26 cellular contexts compared by ENCODE assay signal in the genomic region with DNA sequence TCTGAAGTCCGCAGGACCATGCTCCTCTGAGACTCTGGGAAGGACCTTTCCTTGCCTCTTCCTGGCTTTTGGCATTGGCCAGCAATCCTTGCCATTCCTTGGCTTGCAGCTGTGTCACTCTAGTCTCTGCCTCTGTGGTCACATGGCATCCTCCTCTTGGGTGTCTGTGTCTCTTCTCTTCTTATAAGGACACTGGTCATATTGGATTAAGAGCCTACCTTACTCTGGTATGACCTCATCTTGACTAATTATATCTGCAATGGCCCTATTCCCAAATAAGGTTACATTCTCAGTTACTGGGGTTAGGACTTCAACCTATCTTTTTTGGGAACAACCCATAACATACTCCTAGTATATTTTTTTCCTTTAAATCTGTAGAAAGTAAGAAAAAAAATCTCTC. TPM values are rescaled to one million over a fixed set of nuclear protein-coding genes. Genes with fewer than 3 reads are reported as not detected.
A peak's percentile ranks its signal among the peaks of the same experiment; 100 is the strongest.
DNase-seq lines count a peak whose midpoint lies in the region; ATAC-seq, FAIRE-seq and TF ChIP-seq lines count a peak whose summit lies in the region.
"Had no signal": no experiment of that assay in that cellular context is flagged by ENCODE, and none has a peak within 500 bp of the region (broad histone marks: within the 10 kb centered on the region; RNA-seq: fewer than 3 reads in every experiment).

No MANE protein-coding gene starts in this region.

- no peaks in the 10 kb centered on the region for H3K4me1 ChIP-seq in endodermal cell (ENCODE audit: control insufficient read depth, insufficient read depth, low read length)
- no peaks in the 10 kb centered on the region for H3K4me1 ChIP-seq in upper lobe of right lung
- no peaks in the 10 kb centered on the region for H3K4me1 ChIP-seq in pancreas
- H3K4me1 ChIP-seq: Caco-2 had no signal

- peaks cover 10% of the 10 kb centered on the region for H3K27me3 Mint-ChIP-seq in endodermal cell (ENCODE audit: insufficient read depth)

- no peak overlapping the region for H3K27ac Mint-ChIP-seq in endodermal cell
- H3K27ac Mint-ChIP-seq: B cell; CD8-positive, alpha-beta T cell had no signal

- H3K27me3 ChIP-seq in endodermal cell (ENCODE audit: control insufficient read depth, insufficient read depth, low read length, poor library complexity, severe bottlenecking) (no peaks in the 10 kb centered on the region), upper lobe of right lung (peaks cover 24% of the 10 kb centered on the region), pancreas (peaks cover 0 to 4% (median 0%) of the 10 kb centered on the region in 4 donors)

- H3K36me3 Mint-ChIP-seq in endodermal cell (ENCODE audit: low read depth) = no peaks in the 10 kb centered on the region
- H3K36me3 Mint-ChIP-seq: CD8-positive, alpha-beta T cell had no signal

- no peak overlapping the region for H3K4me3 Mint-ChIP-seq in endodermal cell
- H3K4me3 Mint-ChIP-seq: B cell; CD8-positive, alpha-beta T cell had no signal

- no peaks in the 10 kb centered on the region for H3K36me3 ChIP-seq in endodermal cell (ENCODE audit: control insufficient read depth, insufficient read depth, low read length)
- H3K36me3 ChIP-seq in upper lobe of right lung = no peaks in the 10 kb centered on the region
- no peaks in the 10 kb centered on the region for H3K36me3 ChIP-seq in pancreas

- DNase-seq in HT1080 (ENCODE audit: low read depth) (peak; percentile 46), RPMI7951 (ENCODE audit: low read depth) (peak; percentile 93), endodermal cell (peak; percentile 10), upper lobe of right lung (peak; percentile 0), cerebellar cortex (ENCODE audit: low spot score) (no peak), DMS53 (lab: John Stamatoyannopoulos, UW) (no peak), pancreas (no peak)
- DNase-seq: CD8-positive, alpha-beta T cell; DMS79; KG1; NCI-H1092; NCI-H1417 treated with DMSO at 0.1 percent for 48 hours; NCI-H187 treated with DMSO at 0.1 percent for 48 hours; NCI-H524; NCI-H748 treated with DMSO at 0.1 percent for 48 hours; SHP77 had no signal

- WGBS in endodermal cell (ENCODE audit: insufficient coverage in 1 of 2, insufficient read length in 1 of 2), 2 experiments = 92 to 100% methylated on average over 1 of the region's 1 CpG
- WGBS in pancreas, 2 donors = 85 to 94% methylated on average over 1 of the region's 1 CpG

- TF ChIP-seq CTCF in endodermal cell (conservative IDR thresholded peaks at IDR 0.05) (no peak), upper lobe of right lung (IDR thresholded peaks at IDR 0.05) (no peak), pancreas (IDR thresholded peaks at IDR 0.05) (no peak)

- H3K9me3 ChIP-seq in endodermal cell (ENCODE audit: control insufficient read depth, low read length) (peaks cover 5% of the 10 kb centered on the region), upper lobe of right lung (peaks cover 8% of the 10 kb centered on the region), pancreas (no peaks in the 10 kb centered on the region)

- no peaks in the 10 kb centered on the region for H3K4me1 Mint-ChIP-seq in endodermal cell
- H3K4me1 Mint-ChIP-seq: B cell had no signal

- intact Hi-C loops in upper lobe of right lung (cut with DNase I) (no loop called here), pancreas (cut with DNase I) (no loop called here)

- H3K9ac ChIP-seq in endodermal cell (ENCODE audit: extremely low read depth, low read length, poor library complexity, severe bottlenecking) = no peak overlapping the region

- peaks cover 4% of the 10 kb centered on the region for H3K9me3 Mint-ChIP-seq in endodermal cell

- H3K27ac ChIP-seq in endodermal cell (ENCODE audit: low read depth, low read length) (no peak overlapping the region), upper lobe of right lung (no peak overlapping the region), pancreas (no peak overlapping the region)
- H3K27ac ChIP-seq: C4-2B had no signal

- H3K4me3 ChIP-seq in endodermal cell (ENCODE audit: low read length) (no peak overlapping the region), upper lobe of right lung (no peak overlapping the region), pancreas (no peak overlapping the region)

- FAIRE-seq in pancreas (lab: Jason Lieb, UNC) = no peak
- FAIRE-seq: GM19239, H1, HTR-8/SVneo had no signal

- ATAC-seq in upper lobe of right lung = no peak
- no peak for ATAC-seq in pancreas
- ATAC-seq: CD8-positive, alpha-beta T cell; HCT116 had no signal

RNA-seq across cellular contexts. Expression of a gene that starts 49.9 kb away (rescaled TPM):
- total RNA-seq in HT1080 (2014; rRNA removed; shearing (Covaris generic)) = not detected in 2 replicates
- not detected in 2 replicates for polyA plus RNA-seq in HT1080 (2015; cell fraction: cytosol; rRNA removed)
- polyA plus RNA-seq in HT1080 (2015; cell fraction: nucleus; rRNA removed) = not detected in 2 replicates
- total RNA-seq in RPMI7951 (2014; rRNA removed; shearing (Covaris generic)) = not detected in 2 replicates
- total RNA-seq in endodermal cell = not detected
- polyA plus RNA-seq in endodermal cell (2013, experiment 1 of 2) = not detected
- not detected for polyA plus RNA-seq in endodermal cell (2013, experiment 2 of 2)
- not detected for total RNA-seq in upper lobe of right lung
- not detected for total RNA-seq in pancreas
- not detected for polyA plus RNA-seq in pancreas
- total RNA-seq: A673; Caco-2; CD8-positive, alpha-beta T cell; H1; SK-MEL-5; T-helper 1 cell treated with Interleukin-12 subunit alpha and Interleukin-12 subunit beta and Interleukin-4 antibody, amounts not matched to agents 30 ng/mL and 1 ng/mL, for 36 hours had no signal
- polyA plus RNA-seq: H1 had no signal

Comparison
In these comparisons a context has a peak if more than half of its experiments do, and no peak if none do; other contexts are left out.
1. DNase-seq: peak in HT1080 (single experiment), RPMI7951 (single experiment), endodermal cell (single experiment) and upper lobe of right lung (single experiment); none in cerebellar cortex (single experiment), DMS53 (single experiment) and pancreas (0 of 6).